ENCODE assay signal across 23 cellular contexts in the genomic region with DNA sequence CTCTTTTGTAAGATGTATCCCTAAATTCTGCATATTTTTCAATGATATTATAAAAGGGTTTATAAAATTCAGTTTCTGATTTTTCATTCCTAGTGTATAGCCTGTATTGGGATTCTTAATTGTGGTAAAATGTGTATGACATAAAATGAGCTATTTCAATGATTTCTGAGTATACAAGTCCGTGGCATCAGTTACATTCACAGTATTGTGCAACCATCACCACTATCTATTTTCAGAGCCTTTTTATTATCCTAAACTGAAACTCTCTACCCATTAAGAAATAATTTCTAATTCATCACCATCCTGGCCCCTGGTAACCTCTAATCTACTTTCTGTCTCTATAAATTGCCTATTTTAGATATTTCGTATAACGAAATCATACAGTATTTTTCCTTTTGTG. TPM values are rescaled to one million over a fixed set of nuclear protein-coding genes. Genes with fewer than 3 reads are reported as not detected.
"Had no signal": no experiment of that assay in that cellular context is flagged by ENCODE, and none has a peak within 500 bp of the region (broad histone marks: within the 10 kb centered on the region; RNA-seq: fewer than 3 reads in every experiment).

No MANE protein-coding gene starts in this region.

- H3K4me1 Mint-ChIP-seq: activated CD4-positive, alpha-beta T cell treated with anti-CD3 and anti-CD28 coated beads for 36 hours; T-cell had no signal

- DNase-seq: activated CD4-positive, alpha-beta T cell treated with anti-CD3 and anti-CD28 coated beads for 36 hours; activated CD8-positive, alpha-beta T cell treated with anti-CD3 and anti-CD28 coated beads for 36 hours; activated naive CD4-positive, alpha-beta T cell treated with anti-CD3 and anti-CD28 coated beads, Interleukin-2, amount 50 U/mL, for 16 hours; activated naive CD8-positive, alpha-beta T cell treated with anti-CD3 and anti-CD28 coated beads, Interleukin-2, amount 10 ng/mL, durations not matched to agents 7 days and 5 days; activated T-cell treated with anti-CD3 and anti-CD28 coated beads, Interleukin-2, amount 50 U/mL, for 1 hour; aorta; caudate nucleus; colonic mucosa; MG63; NCI-H1092 treated with DMSO at 0.1 percent for 48 hours; NCI-H1417 treated with DMSO at 0.1 percent for 48 hours; NCI-H1694 treated with DMSO at 0.1 percent for 48 hours; NCI-H2081; NCI-H510A treated with DMSO at 0.1 percent for 48 hours; NCI-H69; PC-9; SHP77 treated with DMSO at 0.1 percent for 48 hours; T-cell; T-helper 2 cell; WERI-Rb-1 had no signal

- H3K4me1 ChIP-seq: breast epithelium, colonic mucosa had no signal

- H3K9me3 Mint-ChIP-seq: activated CD8-positive, alpha-beta T cell treated with anti-CD3 and anti-CD28 coated beads for 36 hours; activated naive CD8-positive, alpha-beta T cell treated with anti-CD3 and anti-CD28 coated beads, Interleukin-2, amount 10 ng/mL, durations not matched to agents 7 days and 5 days; T-cell had no signal

- H3K27ac Mint-ChIP-seq: activated CD4-positive, alpha-beta T cell treated with anti-CD3 and anti-CD28 coated beads for 36 hours; activated CD8-positive, alpha-beta T cell treated with anti-CD3 and anti-CD28 coated beads for 36 hours; activated naive CD8-positive, alpha-beta T cell treated with anti-CD3 and anti-CD28 coated beads, Interleukin-2, amount 10 ng/mL, durations not matched to agents 7 days and 5 days; T-cell had no signal

- H2AFZ ChIP-seq: PC-9 had no signal

- ATAC-seq: activated CD4-positive, alpha-beta T cell treated with anti-CD3 and anti-CD28 coated beads for 36 hours; activated CD8-positive, alpha-beta T cell treated with anti-CD3 and anti-CD28 coated beads for 36 hours; T-cell had no signal

- H3K36me3 ChIP-seq: adrenal gland, breast epithelium, colonic mucosa, MG63 had no signal

- H3K9me3 ChIP-seq: adrenal gland, breast epithelium, colonic mucosa, MG63 had no signal

- H3K4me3 ChIP-seq: adrenal gland, breast epithelium, colonic mucosa, MG63, PC-9, SK-N-MC had no signal

- H3K27me3 ChIP-seq: adrenal gland, breast epithelium, colonic mucosa had no signal

- H3K4me3 Mint-ChIP-seq: activated CD4-positive, alpha-beta T cell treated with anti-CD3 and anti-CD28 coated beads for 36 hours; activated CD8-positive, alpha-beta T cell treated with anti-CD3 and anti-CD28 coated beads for 36 hours; activated naive CD8-positive, alpha-beta T cell treated with anti-CD3 and anti-CD28 coated beads, Interleukin-2, amount 10 ng/mL, durations not matched to agents 7 days and 5 days; T-cell had no signal

- H3K36me3 Mint-ChIP-seq: activated naive CD8-positive, alpha-beta T cell treated with anti-CD3 and anti-CD28 coated beads, Interleukin-2, amount 10 ng/mL, durations not matched to agents 7 days and 5 days; T-cell had no signal

- H3K27ac ChIP-seq: adrenal gland, breast epithelium, colonic mucosa, PC-9, SK-N-MC, WERI-Rb-1 had no signal

- H3K4me2 ChIP-seq: PC-9 had no signal

RNA-seq across cellular contexts. Expression of a gene that starts 54.0 kb away (rescaled TPM):
- total RNA-seq: PC-9 had no signal
